13 cellular contexts compared by ENCODE assay signal in genomic region chr1:4972761-4973320, GRCh38.
DNase-seq lines count a peak whose midpoint lies in the region; ATAC-seq and TF ChIP-seq lines count a peak whose summit lies in the region.
"Had no signal": no experiment of that assay in that cellular context is flagged by ENCODE, and none has a peak within 500 bp of the region (broad histone marks: within the 10 kb centered on the region; RNA-seq: fewer than 3 reads in every experiment).

No MANE protein-coding gene starts in this region.

- DNase-seq in Right ventricle myocardium inferior (ENCODE audit: missing footprints) = peak; percentile 46
- DNase-seq in Right ventricle myocardium superior = no peak
- DNase-seq in endodermal cell = peak; percentile 15
- DNase-seq in osteocyte (ENCODE audit: extremely low spot score, unreplicated experiment) = peak; percentile 78
- DNase-seq in ureter (ENCODE audit: low spot score) = peak; percentile 24
- no peak for DNase-seq in nephron progenitor cell
- no peak for DNase-seq in DMS 273 treated with DMSO at 0.1 percent for 48 hours (lab: John Stamatoyannopoulos, UW)
- DNase-seq: HCEC 1CT had no signal

- H3K27me3 Mint-ChIP-seq in endodermal cell (ENCODE audit: insufficient read depth) (peaks cover 5% of the 10 kb centered on the region), osteocyte (ENCODE audit: unreplicated experiment) (no peaks in the 10 kb centered on the region), nephron progenitor cell (ENCODE audit: low read depth, poor library complexity) (peaks cover 8% of the 10 kb centered on the region)

- H3K27me3 ChIP-seq in endodermal cell (ENCODE audit: control insufficient read depth, insufficient read depth, low read length, poor library complexity, severe bottlenecking) = no peaks in the 10 kb centered on the region
- H3K27me3 ChIP-seq: BLaER1 treated with 17β-estradiol and CSF1 and Interleukin-3, amounts not matched to agents 10 nM and 100 nM had no signal

- ATAC-seq in Right ventricle myocardium inferior (no peak), Right ventricle myocardium superior (ENCODE audit: poor library complexity) (no peak)
- ATAC-seq: CD8-positive, alpha-beta T cell; GM23338 had no signal

- H3K27ac Mint-ChIP-seq in endodermal cell = no peak overlapping the region
- H3K27ac Mint-ChIP-seq in osteocyte (ENCODE audit: unreplicated experiment) = no peak overlapping the region
- no peak overlapping the region for H3K27ac Mint-ChIP-seq in nephron progenitor cell
- H3K27ac Mint-ChIP-seq: B cell; CD8-positive, alpha-beta T cell; GM23338 had no signal

- no peak overlapping the region for H3K27ac ChIP-seq in endodermal cell (ENCODE audit: low read depth, low read length)
- H3K27ac ChIP-seq: BLaER1 treated with 17β-estradiol and CSF1 and Interleukin-3, amounts not matched to agents 10 nM and 100 nM; HL-60 had no signal

- H3K36me3 ChIP-seq in endodermal cell (ENCODE audit: control insufficient read depth, insufficient read depth, low read length) = no peaks in the 10 kb centered on the region
- H3K36me3 ChIP-seq: BLaER1 treated with 17β-estradiol and CSF1 and Interleukin-3, amounts not matched to agents 10 nM and 100 nM had no signal

- H3K9me3 ChIP-seq in endodermal cell (ENCODE audit: control insufficient read depth, low read length) = no peaks in the 10 kb centered on the region

- no peaks in the 10 kb centered on the region for H3K4me1 ChIP-seq in endodermal cell (ENCODE audit: control insufficient read depth, insufficient read depth, low read length)
- H3K4me1 ChIP-seq: BLaER1 treated with 17β-estradiol and CSF1 and Interleukin-3, amounts not matched to agents 10 nM and 100 nM had no signal

- H3K9ac ChIP-seq in endodermal cell (ENCODE audit: extremely low read depth, low read length, poor library complexity, severe bottlenecking) = no peak overlapping the region
- H3K9ac ChIP-seq: BLaER1 treated with 17β-estradiol and CSF1 and Interleukin-3, amounts not matched to agents 10 nM and 100 nM had no signal

- H3K4me1 Mint-ChIP-seq in endodermal cell = no peaks in the 10 kb centered on the region
- H3K4me1 Mint-ChIP-seq in osteocyte (ENCODE audit: unreplicated experiment) = no peaks in the 10 kb centered on the region
- H3K4me1 Mint-ChIP-seq in nephron progenitor cell = peaks cover 21% of the 10 kb centered on the region
- H3K4me1 Mint-ChIP-seq: B cell had no signal

- H3K9me3 Mint-ChIP-seq in endodermal cell (peaks cover 11% of the 10 kb centered on the region), osteocyte (ENCODE audit: unreplicated experiment) (peaks cover 26% of the 10 kb centered on the region), nephron progenitor cell (peaks cover 11% of the 10 kb centered on the region)
- H3K9me3 Mint-ChIP-seq: CD8-positive, alpha-beta T cell had no signal

- WGBS in endodermal cell (ENCODE audit: insufficient coverage in 1 of 2, insufficient read length in 1 of 2), 2 experiments = 93 to 96% methylated on average over 4 to 12 of the region's 12 CpGs

- no peak overlapping the region for H3K4me3 ChIP-seq in endodermal cell (ENCODE audit: low read length)
- H3K4me3 ChIP-seq: BLaER1 treated with 17β-estradiol and CSF1 and Interleukin-3, amounts not matched to agents 10 nM and 100 nM; GM23338 had no signal

- TF ChIP-seq CTCF in endodermal cell (conservative IDR thresholded peaks at IDR 0.05) = no peak
- no peak for TF ChIP-seq CTCF in osteocyte (IDR thresholded peaks at IDR 0.05)
- TF ChIP-seq CTCF in nephron progenitor cell (IDR thresholded peaks at IDR 0.05) = no peak

- intact Hi-C loops in Right ventricle myocardium inferior (cut with DNase I) = no loop called here
- intact Hi-C loops in Right ventricle myocardium superior (cut with DNase I) = no loop called here

- H3K4me3 Mint-ChIP-seq in endodermal cell (no peak overlapping the region), osteocyte (ENCODE audit: unreplicated experiment) (no peak overlapping the region), nephron progenitor cell (no peak overlapping the region)
- H3K4me3 Mint-ChIP-seq: B cell; CD8-positive, alpha-beta T cell; GM23338 had no signal

- H3K36me3 Mint-ChIP-seq in endodermal cell (ENCODE audit: low read depth) = peaks cover 2% of the 10 kb centered on the region
- H3K36me3 Mint-ChIP-seq in osteocyte (ENCODE audit: unreplicated experiment) = peaks cover 2% of the 10 kb centered on the region
- H3K36me3 Mint-ChIP-seq in nephron progenitor cell (ENCODE audit: low read depth) = no peaks in the 10 kb centered on the region
- H3K36me3 Mint-ChIP-seq: CD8-positive, alpha-beta T cell had no signal

Comparison
In these comparisons a context has a peak if more than half of its experiments do, and no peak if none do; other contexts are left out.
1. DNase-seq: peak in Right ventricle myocardium inferior (single experiment), endodermal cell (single experiment), osteocyte (single experiment) and ureter (single experiment); none in Right ventricle myocardium superior (single experiment), nephron progenitor cell (single experiment) and DMS 273 treated with DMSO at 0.1 percent for 48 hours (single experiment).